Comparison of ENCODE assay signal across 27 cellular contexts in genomic region chr15:84908564-84908963, GRCh38. TPM values are rescaled to one million over a fixed set of nuclear protein-coding genes. Genes with fewer than 3 reads are reported as not detected.
DNase-seq lines count a peak whose midpoint lies in the region; ATAC-seq and TF ChIP-seq lines count a peak whose summit lies in the region.
"Had no signal": no experiment of that assay in that cellular context is flagged by ENCODE, and none has a peak within 500 bp of the region (broad histone marks: within the 10 kb centered on the region; RNA-seq: fewer than 3 reads in every experiment).

No MANE protein-coding gene starts in this region.

- H2BK20ac ChIP-seq in IMR-90 (ENCODE audit: low read depth, low read length): no peak overlapping the region

- no peak overlapping the region for H2BK15ac ChIP-seq in IMR-90 (ENCODE audit: low read depth, low read length)

- H3K4me3 ChIP-seq in IMR-90 (ENCODE audit: insufficient read depth, low read depth, low read length) (no peak overlapping the region), endodermal cell (ENCODE audit: low read length) (no peak overlapping the region), trophoblast cell (ENCODE audit: low read depth, low read length) (no peak overlapping the region), WERI-Rb-1 (ENCODE audit: low read depth, low read length) (no peak overlapping the region)
- H3K4me3 ChIP-seq: adrenal gland, left lung, SK-N-MC, skin epidermis, transverse colon had no signal

- TF ChIP-seq RAD21 in IMR-90 (IDR thresholded peaks at IDR 0.05; ENCODE audit: low read length): no peak

- H2AFZ ChIP-seq in IMR-90 (replicated peaks; ENCODE audit: low read length, poor library complexity): peak overlapping the region; percentile 68
- peak overlapping the region; percentile 71 for H2AFZ ChIP-seq in trophoblast cell (ENCODE audit: insufficient read depth, low read length, poor library complexity)

- intact Hi-C loops in IMR-90 (cut with micrococcal nuclease): no loop called here

- H3K9me1 ChIP-seq in IMR-90 (ENCODE audit: insufficient read depth, low read length): peaks cover 17% of the 10 kb centered on the region

- H3K4ac ChIP-seq in IMR-90 (ENCODE audit: low read depth, low read length) (no peak overlapping the region), trophoblast cell (ENCODE audit: low read depth, low read length) (no peak overlapping the region)

- H3K36me3 ChIP-seq in IMR-90 (ENCODE audit: control insufficient read depth, insufficient read depth, low read length) (no peaks in the 10 kb centered on the region), endodermal cell (ENCODE audit: control insufficient read depth, insufficient read depth, low read length) (no peaks in the 10 kb centered on the region), trophoblast cell (ENCODE audit: control insufficient read depth in 1 of 2, insufficient read depth in 2 of 2, low read length in 2 of 2) (no peaks in the 10 kb centered on the region), WERI-Rb-1 (no peaks in the 10 kb centered on the region)
- H3K36me3 ChIP-seq: adrenal gland, brain microvascular endothelial cell, left lung, transverse colon had no signal

- POLR2A ChIA-PET in IMR-90 (lab: Charles Lee; ENCODE audit: unreplicated experiment): no interaction called here

- CTCF ChIA-PET in IMR-90 (lab: Yijun Ruan, JAX): no interaction called here

- ATAC-seq in IMR-90 (ENCODE audit: low read depth): no peak
- no peak for ATAC-seq in activated T-cell treated with anti-CD3 and anti-CD28 coated beads, Interleukin-2, amount 50 U/mL, for 4 hours
- ATAC-seq: activated T-cell treated with anti-CD3 and anti-CD28 coated beads, Interleukin-2, amount 50 U/mL, for 72 hours; left lung; stimulated activated naive CD8-positive, alpha-beta T cell treated with anti-CD3 and anti-CD28 coated beads, Interleukin-15, amount 100 ng/mL, for 72 hours had no signal

- H2BK12ac ChIP-seq in trophoblast cell (ENCODE audit: low read length): peak overlapping the region; percentile 68

- WGBS in IMR-90 (ENCODE audit: extremely low coverage in 2 of 2, insufficient read length in 1 of 2), 2 experiments: 80% methylated on average over 1 of the region's 13 CpGs; no CpG with 5 or more reads in 1 of the 2 experiments
- WGBS in endodermal cell (ENCODE audit: insufficient coverage in 1 of 2, insufficient read length in 1 of 2), 2 experiments: 67 to 79% methylated on average over 4 to 13 of the region's 13 CpGs
- WGBS in trophoblast cell (ENCODE audit: extremely low coverage, insufficient coverage, insufficient read length): no CpG with 5 or more reads among the region's 13 CpGs

- no peak overlapping the region for H3K56ac ChIP-seq in IMR-90 (ENCODE audit: extremely low read depth, insufficient read depth, low read length)

- H3K18ac ChIP-seq in IMR-90 (ENCODE audit: low read depth, low read length): no peak overlapping the region
- H3K18ac ChIP-seq in trophoblast cell (ENCODE audit: low read length): peak overlapping the region; percentile 63

- no peaks in the 10 kb centered on the region for H4K20me1 ChIP-seq in IMR-90 (ENCODE audit: insufficient read depth, low read length)

- H3K27ac Mint-ChIP-seq in endodermal cell: no peak overlapping the region
- H3K27ac Mint-ChIP-seq: activated CD4-positive, alpha-beta T cell treated with anti-CD3 and anti-CD28 coated beads, Interleukin-2, amount 10 ng/mL, durations not matched to agents 7 days and 5 days; activated T-cell treated with anti-CD3 and anti-CD28 coated beads, Interleukin-2, amount 50 U/mL, for 72 hours; stimulated activated naive CD8-positive, alpha-beta T cell treated with anti-CD3 and anti-CD28 coated beads, Interleukin-15, amount 100 ng/mL, for 72 hours had no signal

- no peak overlapping the region for H4K5ac ChIP-seq in IMR-90 (ENCODE audit: low read depth, low read length)

- H3K27me3 Mint-ChIP-seq in endodermal cell (ENCODE audit: insufficient read depth): no peaks in the 10 kb centered on the region
- H3K27me3 Mint-ChIP-seq in activated T-cell treated with anti-CD3 and anti-CD28 coated beads, Interleukin-2, amount 50 U/mL, for 4 hours (ENCODE audit: low read depth): no peaks in the 10 kb centered on the region
- H3K27me3 Mint-ChIP-seq: activated CD4-positive, alpha-beta T cell treated with anti-CD3 and anti-CD28 coated beads, Interleukin-2, amount 10 ng/mL, durations not matched to agents 7 days and 5 days; stimulated activated naive CD8-positive, alpha-beta T cell treated with anti-CD3 and anti-CD28 coated beads, Interleukin-15, amount 100 ng/mL, for 72 hours had no signal

- dilution Hi-C loops in IMR-90 (cut with HindIII; ENCODE audit: low sequenced_read_pairs, unreplicated experiment): no loop called here

- BruUV-seq in IMR-90 (replicated peaks; lab: Mats Ljungman, UMichigan): no TSS peak

- H3K79me2 ChIP-seq in trophoblast cell (ENCODE audit: control insufficient read depth, insufficient read depth, low read length, poor library complexity): peaks cover 2% of the 10 kb centered on the region

- H2BK5ac ChIP-seq in IMR-90 (ENCODE audit: low read depth, low read length, poor library complexity, severe bottlenecking) (no peak overlapping the region), trophoblast cell (ENCODE audit: low read depth, low read length, poor library complexity) (peak overlapping the region; percentile 21)

- H3K4me3 Mint-ChIP-seq in endodermal cell: no peak overlapping the region
- H3K4me3 Mint-ChIP-seq in activated T-cell treated with anti-CD3 and anti-CD28 coated beads, Interleukin-2, amount 50 U/mL, for 4 hours: no peak overlapping the region
- H3K4me3 Mint-ChIP-seq: activated CD4-positive, alpha-beta T cell treated with anti-CD3 and anti-CD28 coated beads, Interleukin-2, amount 10 ng/mL, durations not matched to agents 7 days and 5 days; activated T-cell treated with anti-CD3 and anti-CD28 coated beads, Interleukin-2, amount 50 U/mL, for 72 hours; stimulated activated naive CD8-positive, alpha-beta T cell treated with anti-CD3 and anti-CD28 coated beads, Interleukin-15, amount 100 ng/mL, for 72 hours had no signal

- no peak for TF ChIP-seq POLR2A in IMR-90 (IDR thresholded peaks at IDR 0.05; ENCODE audit: low read depth, low read length)

- DNase-seq in DMS53 (lab: John Stamatoyannopoulos, UW): peak; percentile 71
- DNase-seq in IMR-90: no peak
- DNase-seq in endodermal cell: peak; percentile 51
- no peak for DNase-seq in trophoblast cell
- DNase-seq in activated T-cell treated with anti-CD3 and anti-CD28 coated beads, Interleukin-2, amount 50 U/mL, for 4 hours: no peak
- no peak for DNase-seq in WERI-Rb-1
- no peak for DNase-seq in activated CD4-positive, CD25-positive, alpha-beta regulatory T cell (lab: John Stamatoyannopoulos, UW)
- DNase-seq: activated CD4-positive, alpha-beta T cell treated with anti-CD3 and anti-CD28 coated beads, Interleukin-2, amount 10 ng/mL, durations not matched to agents 7 days and 5 days; activated naive CD4-positive, alpha-beta T cell; activated T-cell treated with anti-CD3 and anti-CD28 coated beads, Interleukin-2, amount 50 U/mL, for 72 hours; adrenal gland; brain microvascular endothelial cell; C1 segment of cervical spinal cord; left lung; mesendoderm; NCI-H1092; NCI-H187 treated with DMSO at 0.1 percent for 48 hours; NCI-H226; occipital lobe; stimulated activated CD8-positive, alpha-beta memory T cell treated with anti-CD3 and anti-CD28 coated beads, Interleukin-4, amount 100 ng/mL, for 48 hours; stimulated activated naive CD8-positive, alpha-beta T cell treated with anti-CD3 and anti-CD28 coated beads, Interleukin-15, amount 100 ng/mL, for 72 hours; transverse colon had no signal

- no peaks in the 10 kb centered on the region for H3K36me3 Mint-ChIP-seq in endodermal cell (ENCODE audit: low read depth)
- H3K36me3 Mint-ChIP-seq in activated T-cell treated with anti-CD3 and anti-CD28 coated beads, Interleukin-2, amount 50 U/mL, for 4 hours (ENCODE audit: insufficient read depth): no peaks in the 10 kb centered on the region

- H3K27ac ChIP-seq in IMR-90 (ENCODE audit: insufficient read depth, low read length) (no peak overlapping the region), endodermal cell (ENCODE audit: low read depth, low read length) (no peak overlapping the region), trophoblast cell (ENCODE audit: low read depth, low read length) (no peak overlapping the region), WERI-Rb-1 (no peak overlapping the region)
- H3K27ac ChIP-seq: brain microvascular endothelial cell, left lung, SK-N-MC, skin epidermis, transverse colon had no signal

- H3K4me1 Mint-ChIP-seq in endodermal cell: no peaks in the 10 kb centered on the region
- no peaks in the 10 kb centered on the region for H3K4me1 Mint-ChIP-seq in activated T-cell treated with anti-CD3 and anti-CD28 coated beads, Interleukin-2, amount 50 U/mL, for 4 hours (ENCODE audit: low read depth)

- no peak overlapping the region for H4K8ac ChIP-seq in IMR-90 (ENCODE audit: low read depth in 2 of 2, low read length in 2 of 2)
- H4K8ac ChIP-seq in trophoblast cell (ENCODE audit: low read depth, low read length): peak overlapping the region; percentile 75

- H3K9me3 ChIP-seq in IMR-90 (ENCODE audit: control insufficient read depth, insufficient read depth, low read length): no peaks in the 10 kb centered on the region
- no peaks in the 10 kb centered on the region for H3K9me3 ChIP-seq in endodermal cell (ENCODE audit: control insufficient read depth, low read length)
- peaks cover 3% of the 10 kb centered on the region for H3K9me3 ChIP-seq in trophoblast cell (ENCODE audit: insufficient read depth, low read depth, low read length)
- no peaks in the 10 kb centered on the region for H3K9me3 ChIP-seq in WERI-Rb-1 (ENCODE audit: severe bottlenecking)
- H3K9me3 ChIP-seq: adrenal gland, left lung, transverse colon had no signal

- H2BK120ac ChIP-seq in IMR-90 (ENCODE audit: low read depth, low read length) (no peak overlapping the region), trophoblast cell (ENCODE audit: insufficient read depth, low read length, poor library complexity) (peak overlapping the region; percentile 79)

- H2AK5ac ChIP-seq in IMR-90 (ENCODE audit: low read depth, low read length) (no peak overlapping the region), trophoblast cell (ENCODE audit: low read length) (peak overlapping the region; percentile 50)

- no peaks in the 10 kb centered on the region for H3K9me3 Mint-ChIP-seq in endodermal cell
- no peaks in the 10 kb centered on the region for H3K9me3 Mint-ChIP-seq in activated T-cell treated with anti-CD3 and anti-CD28 coated beads, Interleukin-2, amount 50 U/mL, for 4 hours
- H3K9me3 Mint-ChIP-seq: activated CD4-positive, alpha-beta T cell treated with anti-CD3 and anti-CD28 coated beads, Interleukin-2, amount 10 ng/mL, durations not matched to agents 7 days and 5 days; activated T-cell treated with anti-CD3 and anti-CD28 coated beads, Interleukin-2, amount 50 U/mL, for 72 hours; stimulated activated naive CD8-positive, alpha-beta T cell treated with anti-CD3 and anti-CD28 coated beads, Interleukin-15, amount 100 ng/mL, for 72 hours had no signal

- H3K23ac ChIP-seq in IMR-90 (ENCODE audit: low read depth, low read length) (no peak overlapping the region), trophoblast cell (ENCODE audit: low read length) (no peak overlapping the region)

- H3K9ac ChIP-seq in IMR-90 (ENCODE audit: low read depth, low read length) (no peak overlapping the region), endodermal cell (ENCODE audit: extremely low read depth, low read length, poor library complexity, severe bottlenecking) (no peak overlapping the region), trophoblast cell (ENCODE audit: low read length) (no peak overlapping the region)

- in situ Hi-C loops in IMR-90 (cut with MboI; ENCODE audit: low sequenced_read_pairs): no loop called here

- H3K79me1 ChIP-seq in IMR-90 (ENCODE audit: low read depth in 1 of 2, low read length in 2 of 2): no peaks in the 10 kb centered on the region
- H3K79me1 ChIP-seq in trophoblast cell (ENCODE audit: low read length): peaks cover 34% of the 10 kb centered on the region

- no peak overlapping the region for H4K91ac ChIP-seq in IMR-90 (ENCODE audit: insufficient read depth, low read depth, low read length)
- peak overlapping the region; percentile 88 for H4K91ac ChIP-seq in trophoblast cell (ENCODE audit: low read depth, low read length)

- H3K4me1 ChIP-seq in IMR-90 (ENCODE audit: control insufficient read depth, insufficient read depth, low read length) (peaks cover 13% of the 10 kb centered on the region), endodermal cell (ENCODE audit: control insufficient read depth, insufficient read depth, low read length) (no peaks in the 10 kb centered on the region), trophoblast cell (ENCODE audit: control insufficient read depth in 1 of 2, insufficient read depth in 2 of 2, low read length in 2 of 2) (peaks cover 29 to 38% of the 10 kb centered on the region in 2 experiments)

- TF ChIP-seq CTCF in IMR-90 (conservative IDR thresholded peaks at IDR 0.05; ENCODE audit: low read depth, low read length) (no peak), endodermal cell (conservative IDR thresholded peaks at IDR 0.05) (no peak), WERI-Rb-1 (IDR thresholded peaks at IDR 0.05; ENCODE audit: low read depth, low read length) (no peak)

- no peak overlapping the region for H4K12ac ChIP-seq in trophoblast cell (ENCODE audit: low read depth, low read length)

- no peaks in the 10 kb centered on the region for H3K27me3 ChIP-seq in IMR-90 (ENCODE audit: control insufficient read depth, insufficient read depth, low read length)
- no peaks in the 10 kb centered on the region for H3K27me3 ChIP-seq in endodermal cell (ENCODE audit: control insufficient read depth, insufficient read depth, low read length, poor library complexity, severe bottlenecking)
- H3K27me3 ChIP-seq in trophoblast cell (ENCODE audit: insufficient read depth, low read length): no peaks in the 10 kb centered on the region
- no peaks in the 10 kb centered on the region for H3K27me3 ChIP-seq in WERI-Rb-1 (ENCODE audit: insufficient read depth, low read depth, severe bottlenecking)
- H3K27me3 ChIP-seq: adrenal gland, brain microvascular endothelial cell, left lung, transverse colon had no signal

- no peak overlapping the region for H2AK9ac ChIP-seq in IMR-90 (replicated peaks; ENCODE audit: low read depth, low read length, poor library complexity)

- H3K14ac ChIP-seq in IMR-90 (replicated peaks; ENCODE audit: low read depth, low read length): no peak overlapping the region
- H3K14ac ChIP-seq in trophoblast cell (ENCODE audit: low read length): peak overlapping the region; percentile 60

- no peak overlapping the region for H3K4me2 ChIP-seq in IMR-90 (ENCODE audit: low read depth, low read length)
- no peak overlapping the region for H3K4me2 ChIP-seq in trophoblast cell (ENCODE audit: low read length)

RNA-seq across cellular contexts. Expression of gene SLC28A1, which starts 24.1 kb away (rescaled TPM):
- total RNA-seq in IMR-90 (2012; rRNA removed) (not detected in 2 replicates), endodermal cell (not detected)
- not detected in 2 replicates for polyA plus RNA-seq in IMR-90 (2012; rRNA removed)
- 0.01 TPM in 1 of 2 replicates, not detected in the other for polyA plus RNA-seq in IMR-90 (2012; cell fraction: cytosol; rRNA removed)
- not detected in 2 replicates for polyA plus RNA-seq in IMR-90 (2012; cell fraction: nucleus; rRNA removed; ENCODE audit: low replicate concordance)
- polyA plus RNA-seq in endodermal cell (2013, experiment 1 of 2): not detected
- not detected for polyA plus RNA-seq in endodermal cell (2013, experiment 2 of 2)
- polyA plus RNA-seq in trophoblast cell (2013): 0.35 and 0.42 TPM in 2 replicates
- total RNA-seq in activated T-cell treated with anti-CD3 and anti-CD28 coated beads, Interleukin-2, amount 50 U/mL, for 4 hours: not detected
- total RNA-seq: activated CD4-positive, alpha-beta T cell treated with anti-CD3 and anti-CD28 coated beads, Interleukin-2, amount 10 ng/mL, durations not matched to agents 7 days and 5 days; activated T-cell treated with anti-CD3 and anti-CD28 coated beads, Interleukin-2, amount 50 U/mL, for 72 hours; chondrocyte; Daoy; left lung; occipital lobe; T-helper 2 cell treated with Interferon-gamma antibody and Interleukin-4, amounts not matched to agents 100 ng/mL and 5 ng/mL, for 36 hours; transverse colon had no signal

Comparison
In these comparisons a context has a peak if more than half of its experiments do, and no peak if none do; other contexts are left out.
1. DNase-seq: peak in DMS53 (single experiment) and endodermal cell (single experiment); none in IMR-90 (single experiment), trophoblast cell (0 of 2), activated T-cell treated with anti-CD3 and anti-CD28 coated beads, Interleukin-2, amount 50 U/mL, for 4 hours (single experiment), WERI-Rb-1 (single experiment) and activated CD4-positive, CD25-positive, alpha-beta regulatory T cell (0 of 4).